In genomic region chr11:133181066-133181465, GRCh38 we compare ENCODE assay signal across 31 cellular contexts.
"Had no signal": no experiment of that assay in that cellular context is flagged by ENCODE, and none has a peak within 500 bp of the region (broad histone marks: within the 10 kb centered on the region; RNA-seq: fewer than 3 reads in every experiment).

No MANE protein-coding gene starts in this region.

- H3K36me3 ChIP-seq: adrenal gland, esophagus squamous epithelium, gastroesophageal sphincter, heart right ventricle had no signal

- H3K27me3 ChIP-seq: body of pancreas had no signal

- H3K27ac Mint-ChIP-seq: activated CD4-positive, alpha-beta memory T cell treated with anti-CD3 and anti-CD28 coated beads, Interleukin-2, amount 10 ng/mL, durations not matched to agents 7 days and 5 days; activated CD4-positive, alpha-beta T cell treated with anti-CD3 and anti-CD28 coated beads, Interleukin-2, amount 10 ng/mL, durations not matched to agents 7 days and 5 days; activated naive CD4-positive, alpha-beta T cell treated with anti-CD3 and anti-CD28 coated beads, Interleukin-2, amount 50 U/mL, for 24 hours; activated naive CD8-positive, alpha-beta T cell treated with anti-CD3 and anti-CD28 coated beads for 36 hours; activated naive CD8-positive, alpha-beta T cell treated with anti-CD3 and anti-CD28 coated beads, Interleukin-2, amount 50 U/mL, for 24 hours; activated T-cell treated with anti-CD3 and anti-CD28 coated beads, Interleukin-2, amount 50 U/mL, for 24 hours; activated T-cell treated with anti-CD3 and anti-CD28 coated beads, Interleukin-2, amount 50 U/mL, for 72 hours; effector memory CD8-positive, alpha-beta T cell; WTC11 had no signal

- DNase-seq: activated CD4-positive, alpha-beta memory T cell treated with anti-CD3 and anti-CD28 coated beads, Interleukin-2, amount 10 ng/mL, durations not matched to agents 7 days and 5 days; activated CD4-positive, alpha-beta T cell treated with anti-CD3 and anti-CD28 coated beads for 1 hour; activated CD4-positive, alpha-beta T cell treated with anti-CD3 and anti-CD28 coated beads for 4 hours; activated CD4-positive, alpha-beta T cell treated with anti-CD3 and anti-CD28 coated beads, Interleukin-2, amount 10 ng/mL, durations not matched to agents 7 days and 5 days; activated CD4-positive, alpha-beta T cell treated with anti-CD3 and anti-CD28 coated beads, Interleukin-2, amount 50 U/mL, for 4 hours; activated CD8-positive, alpha-beta memory T cell treated with anti-CD3 and anti-CD28 coated beads, Interleukin-2, amount 50 U/mL, for 48 hours; activated effector memory CD4-positive, alpha-beta T cell treated with Interleukin-2 at 50 U/mL for 16 hours; activated gamma-delta T cell treated with Interleukin-2 at 50 U/mL for 16 hours; activated naive CD4-positive, alpha-beta T cell treated with Interleukin-2 at 50 U/mL for 16 hours; activated naive CD8-positive, alpha-beta T cell treated with anti-CD3 and anti-CD28 coated beads for 36 hours; activated naive CD8-positive, alpha-beta T cell treated with anti-CD3 and anti-CD28 coated beads, Interleukin-2, amount 50 U/mL, for 24 hours; activated T-cell treated with anti-CD3 and anti-CD28 coated beads for 4 hours; activated T-cell treated with anti-CD3 and anti-CD28 coated beads, Interleukin-2, amount 50 U/mL, for 24 hours; activated T-cell treated with anti-CD3 and anti-CD28 coated beads, Interleukin-2, amount 50 U/mL, for 72 hours; adrenal gland; amygdala; aorta; body of pancreas; caudate nucleus; cortex of kidney; dermis blood vessel endothelial cell; effector CD4-positive, alpha-beta T cell; effector memory CD8-positive, alpha-beta T cell; erythroblast; esophagus squamous epithelium; foreskin melanocyte; heart right ventricle; T-helper 2 cell had no signal

- H3K9me3 Mint-ChIP-seq: activated CD4-positive, alpha-beta T cell treated with anti-CD3 and anti-CD28 coated beads, Interleukin-2, amount 10 ng/mL, durations not matched to agents 7 days and 5 days; activated naive CD4-positive, alpha-beta T cell treated with anti-CD3 and anti-CD28 coated beads, Interleukin-2, amount 50 U/mL, for 24 hours; activated naive CD8-positive, alpha-beta T cell treated with anti-CD3 and anti-CD28 coated beads for 36 hours; activated T-cell treated with anti-CD3 and anti-CD28 coated beads, Interleukin-2, amount 50 U/mL, for 24 hours; activated T-cell treated with anti-CD3 and anti-CD28 coated beads, Interleukin-2, amount 50 U/mL, for 72 hours; WTC11 had no signal

- H3K4me3 ChIP-seq: adrenal gland, body of pancreas, esophagus squamous epithelium, gastroesophageal sphincter, heart right ventricle had no signal

- H3K4me3 Mint-ChIP-seq: activated CD4-positive, alpha-beta memory T cell treated with anti-CD3 and anti-CD28 coated beads, Interleukin-2, amount 10 ng/mL, durations not matched to agents 7 days and 5 days; activated CD4-positive, alpha-beta T cell treated with anti-CD3 and anti-CD28 coated beads, Interleukin-2, amount 10 ng/mL, durations not matched to agents 7 days and 5 days; activated naive CD4-positive, alpha-beta T cell treated with anti-CD3 and anti-CD28 coated beads, Interleukin-2, amount 50 U/mL, for 24 hours; activated naive CD8-positive, alpha-beta T cell treated with anti-CD3 and anti-CD28 coated beads for 36 hours; activated naive CD8-positive, alpha-beta T cell treated with anti-CD3 and anti-CD28 coated beads, Interleukin-2, amount 50 U/mL, for 24 hours; activated T-cell treated with anti-CD3 and anti-CD28 coated beads, Interleukin-2, amount 50 U/mL, for 24 hours; activated T-cell treated with anti-CD3 and anti-CD28 coated beads, Interleukin-2, amount 50 U/mL, for 72 hours; effector memory CD8-positive, alpha-beta T cell; WTC11 had no signal

- H3K27me3 Mint-ChIP-seq: activated CD4-positive, alpha-beta memory T cell treated with anti-CD3 and anti-CD28 coated beads, Interleukin-2, amount 10 ng/mL, durations not matched to agents 7 days and 5 days; activated CD4-positive, alpha-beta T cell treated with anti-CD3 and anti-CD28 coated beads, Interleukin-2, amount 10 ng/mL, durations not matched to agents 7 days and 5 days; activated naive CD8-positive, alpha-beta T cell treated with anti-CD3 and anti-CD28 coated beads for 36 hours; activated naive CD8-positive, alpha-beta T cell treated with anti-CD3 and anti-CD28 coated beads, Interleukin-2, amount 50 U/mL, for 24 hours; activated T-cell treated with anti-CD3 and anti-CD28 coated beads, Interleukin-2, amount 50 U/mL, for 24 hours; effector memory CD8-positive, alpha-beta T cell had no signal

- H3K9me3 ChIP-seq: adrenal gland, body of pancreas, esophagus squamous epithelium, gastroesophageal sphincter, heart right ventricle had no signal

- H3K4me1 ChIP-seq: adrenal gland, body of pancreas, esophagus squamous epithelium, gastroesophageal sphincter, heart right ventricle had no signal

- H3K4me1 Mint-ChIP-seq: activated CD4-positive, alpha-beta memory T cell treated with anti-CD3 and anti-CD28 coated beads, Interleukin-2, amount 10 ng/mL, durations not matched to agents 7 days and 5 days; activated CD4-positive, alpha-beta T cell treated with anti-CD3 and anti-CD28 coated beads, Interleukin-2, amount 10 ng/mL, durations not matched to agents 7 days and 5 days; activated naive CD4-positive, alpha-beta T cell treated with anti-CD3 and anti-CD28 coated beads, Interleukin-2, amount 50 U/mL, for 24 hours; activated naive CD8-positive, alpha-beta T cell treated with anti-CD3 and anti-CD28 coated beads for 36 hours; activated naive CD8-positive, alpha-beta T cell treated with anti-CD3 and anti-CD28 coated beads, Interleukin-2, amount 50 U/mL, for 24 hours; WTC11 had no signal

- H3K36me3 Mint-ChIP-seq: activated naive CD4-positive, alpha-beta T cell treated with anti-CD3 and anti-CD28 coated beads, Interleukin-2, amount 50 U/mL, for 24 hours; activated naive CD8-positive, alpha-beta T cell treated with anti-CD3 and anti-CD28 coated beads for 36 hours; WTC11 had no signal

- H3K27ac ChIP-seq: adrenal gland, body of pancreas, esophagus squamous epithelium, gastroesophageal sphincter, heart right ventricle had no signal
